1 cellular context compared by ENCODE assay signal in genomic region chr1:59692591-59692990, GRCh38.
TF ChIP-seq lines count a peak whose summit lies in the region.

No MANE protein-coding gene starts in this region.

TF ChIP-seq in GM23338, 12 proteins besides CTCF, POLR2A, EP300 and RAD21 (continued from another document):
- TF ChIP-seq ZNF462 (CRISPR knock-in tag; IDR thresholded peaks at IDR 0.05): no peak
- no peak for TF ChIP-seq EZH2phosphoT487 (IDR thresholded peaks at IDR 0.05; ENCODE audit: unreplicated experiment)
- TF ChIP-seq POLR2AphosphoS5 (IDR thresholded peaks at IDR 0.05; ENCODE audit: low read depth): no peak
